11 cellular contexts compared by ENCODE assay signal in genomic region chr3:46369675-46370132, GRCh38. TPM values are rescaled to one million over a fixed set of nuclear protein-coding genes. Genes with fewer than 3 reads are reported as not detected.
A peak's percentile ranks its signal among the peaks of the same experiment; 100 is the strongest.
DNase-seq lines count a peak whose midpoint lies in the region; ATAC-seq and TF ChIP-seq lines count a peak whose summit lies in the region.
"Had no signal": no experiment of that assay in that cellular context is flagged by ENCODE, and none has a peak within 500 bp of the region (broad histone marks: within the 10 kb centered on the region; RNA-seq: fewer than 3 reads in every experiment).

No MANE protein-coding gene starts in this region.

- TF ChIP-seq CTCF in omental fat pad (IDR thresholded peaks at IDR 0.05) = no peak

- DNase-seq in activated T-cell treated with anti-CD3 and anti-CD28 coated beads, Interleukin-2, amount 50 U/mL, for 48 hours = peak; percentile 82 to 83
- peak; percentile 56 for DNase-seq in stimulated activated CD8-positive, alpha-beta memory T cell treated with anti-CD3 and anti-CD28 coated beads, Interleukin-4, amount 100 ng/mL, for 48 hours
- no peak for DNase-seq in AG08395 (ENCODE audit: low spot score)
- DNase-seq in omental fat pad (ENCODE audit: low spot score) = no peak
- no peak for DNase-seq in midbrain (lab: John Stamatoyannopoulos, UW)
- DNase-seq: amygdala, mucosa of descending colon, NCI-H1417 had no signal

- peak; percentile 50 for ATAC-seq in GM19023 (IDR thresholded peaks at IDR 0.05; ENCODE audit: unreplicated experiment)
- peak; percentile 56 for ATAC-seq in HG02884 (IDR thresholded peaks at IDR 0.05; ENCODE audit: unreplicated experiment)
- ATAC-seq in omental fat pad (ENCODE audit: low FRiP score) = no peak
- ATAC-seq: mucosa of descending colon had no signal

RNA-seq across cellular contexts. Expression of gene CCR5, which starts 1.0 kb away (rescaled TPM):
- 1 to 10 TPM in 2 of 4 donors, under 1 TPM in 2; 0.16 to 5.2 (median 0.78) TPM for total RNA-seq in omental fat pad
- total RNA-seq: SK-MEL-5 had no signal

RNA-seq across cellular contexts. Expression of gene CCR2, which starts 15.8 kb away (rescaled TPM):
- total RNA-seq in omental fat pad = 1 to 10 TPM; 1.3 to 5.4 (median 4.1) TPM
- total RNA-seq: SK-MEL-5 had no signal

RNA-seq across cellular contexts. Expression of gene CCRL2, which starts 37.4 kb away (rescaled TPM):
- 10 to 100 TPM in 3 of 4 donors, 1 to 10 TPM in 1; 6.8 to 17.8 (median 12.8) TPM for total RNA-seq in omental fat pad
- total RNA-seq: SK-MEL-5 had no signal

Comparison
In these comparisons a context has a peak if more than half of its experiments do, and no peak if none do; other contexts are left out.
1. DNase-seq: peak in activated T-cell treated with anti-CD3 and anti-CD28 coated beads, Interleukin-2, amount 50 U/mL, for 48 hours (2 of 2) and stimulated activated CD8-positive, alpha-beta memory T cell treated with anti-CD3 and anti-CD28 coated beads, Interleukin-4, amount 100 ng/mL, for 48 hours (single experiment); none in AG08395 (single experiment), omental fat pad (single experiment) and midbrain (single experiment).